Comparison of ENCODE assay signal across 1 cellular context in genomic region chr2:160429248-160430000, GRCh38.
A peak's percentile ranks its signal among the peaks of the same experiment; 100 is the strongest.
TF ChIP-seq lines count a peak whose summit lies in the region.

No MANE protein-coding gene starts in this region.

TF ChIP-seq in liver, 16 proteins besides CTCF, POLR2A, EP300 and RAD21 (continued from another document):
- TF ChIP-seq REST (IDR thresholded peaks at IDR 0.05): no peak
- peak in 1 of 2 donors; percentile 3 for TF ChIP-seq RXRA (IDR thresholded peaks at IDR 0.05)
- TF ChIP-seq HNF4A (conservative IDR thresholded peaks at IDR 0.05): peak in 1 of 2 donors; percentile 28
- TF ChIP-seq EGR1 (IDR thresholded peaks at IDR 0.05; ENCODE audit: low read depth in 2 of 2): no peak
- TF ChIP-seq FOXA1 (IDR thresholded peaks at IDR 0.05): no peak
- TF ChIP-seq MAX (IDR thresholded peaks at IDR 0.05): no peak
- TF ChIP-seq SP1 (IDR thresholded peaks at IDR 0.05): no peak
- TF ChIP-seq GABPA (IDR thresholded peaks at IDR 0.05 in 1 of 2, conservative IDR thresholded peaks at IDR 0.05 in 1 of 2): no peak
